In genomic region chr16:85523602-85524364, GRCh38 we compare ENCODE assay signal across 1 cellular context.
TF ChIP-seq lines count a peak whose summit lies in the region.

No MANE protein-coding gene starts in this region.

TF ChIP-seq in GM23338, 12 proteins besides CTCF, POLR2A, EP300 and RAD21 (continued from another document):
- TF ChIP-seq ZNF462 (CRISPR knock-in tag; IDR thresholded peaks at IDR 0.05): no peak
- no peak for TF ChIP-seq EZH2 (IDR thresholded peaks at IDR 0.05; ENCODE audit: low read depth, unreplicated experiment)
- TF ChIP-seq NANOG (IDR thresholded peaks at IDR 0.05; ENCODE audit: borderline replicate concordance): no peak
- TF ChIP-seq STAT1 (IDR thresholded peaks at IDR 0.05; ENCODE audit: unreplicated experiment): no peak
TF ChIP-seq in GM23338: peak in this region for 0.
